ENCODE assay signal across 8 cellular contexts in genomic region chr6:33248643-33248931, GRCh38. TPM values are rescaled to one million over a fixed set of nuclear protein-coding genes. Genes with fewer than 3 reads are reported as not detected.
DNase-seq lines count a peak whose midpoint lies in the region; ATAC-seq and TF ChIP-seq lines count a peak whose summit lies in the region.

No MANE protein-coding gene starts in this region.

- peak overlapping the region; percentile 95 to 97 for H3K27ac Mint-ChIP-seq in natural killer cell

- peaks cover 22 to 37% of the 10 kb centered on the region in 2 donors for H3K4me1 Mint-ChIP-seq in natural killer cell

- peak overlapping the region; percentile 93 for H3K27ac ChIP-seq in SK-N-MC

- ATAC-seq in GM18498 (IDR thresholded peaks at IDR 0.05; ENCODE audit: unreplicated experiment) (peak; percentile 5), HG02970 (IDR thresholded peaks at IDR 0.05; ENCODE audit: low FRiP score, unreplicated experiment) (peak; percentile 8), natural killer cell (no peak)

- TF ChIP-seq CTCF in epithelial cell of esophagus (IDR thresholded peaks at IDR 0.05; ENCODE audit: insufficient read depth, low read depth, low read length, missing control alignments) (no peak), natural killer cell (IDR thresholded peaks at IDR 0.05) (no peak)

- intact Hi-C loops in natural killer cell (cut with micrococcal nuclease), result loop anchor here (1.0 kb wide), 3 partner anchors 87 to 234 kb away; no protein-coding TSS in a partner anchor

- no peaks in the 10 kb centered on the region for H3K9me3 Mint-ChIP-seq in natural killer cell

- H3K4me3 ChIP-seq in SK-N-MC, result peak overlapping the region; percentile 87
- peak overlapping the region; percentile 52 for H3K4me3 ChIP-seq in epithelial cell of esophagus (ENCODE audit: low read length)

- H3K9me3 ChIP-seq in SK-N-MC (ENCODE audit: low read depth, low read length), result no peaks in the 10 kb centered on the region

- DNase-seq in SK-N-MC (ENCODE audit: low read depth, low spot score) (peak; percentile 10), epithelial cell of esophagus (ENCODE audit: low read depth) (peak; percentile 56), natural killer cell (no peak), 8988T (no peak), A172 (ENCODE audit: low spot score) (no peak), HT-29 (ENCODE audit: low spot score) (no peak)

- H3K4me3 Mint-ChIP-seq in natural killer cell, result peak overlapping the region; percentile 90

- H3K36me3 Mint-ChIP-seq in natural killer cell, result no peaks in the 10 kb centered on the region

- H3K27me3 Mint-ChIP-seq in natural killer cell (ENCODE audit: low read depth in 2 of 2), result peaks cover 0 to 5% of the 10 kb centered on the region in 2 donors

- peak overlapping the region; percentile 83 for H3K9ac ChIP-seq in SK-N-MC (ENCODE audit: insufficient read length)

- peaks cover 5% of the 10 kb centered on the region; the same call in 1 of the 2 replicates for H3K36me3 ChIP-seq in SK-N-MC (ENCODE audit: insufficient read depth, low read length)

RNA-seq across cellular contexts. Expression of gene VPS52, which starts 23.1 kb away (rescaled TPM):
- total RNA-seq in natural killer cell, result 100 to 1,000 TPM in 1 of 3 donors, 10 to 100 TPM in 2; 98.0 to 112 (median 99.4) TPM
- 23.2 and 34.3 TPM in 2 replicates for total RNA-seq in A172 (2014; rRNA removed; shearing (Covaris generic))
- 39.4 and 48.5 TPM in 2 replicates for total RNA-seq in HT-29 (2014; rRNA removed; shearing (Covaris generic))

RNA-seq across cellular contexts. Expression of gene RPS18, which starts 23.3 kb away (rescaled TPM):
- 1,000 to 10,000 TPM; 1,182 to 1,707 (median 1,500) TPM for total RNA-seq in natural killer cell
- total RNA-seq in A172 (2014; rRNA removed; shearing (Covaris generic)), result 2,019 and 2,446 TPM in 2 replicates
- total RNA-seq in HT-29 (2014; rRNA removed; shearing (Covaris generic)), result 3,486 and 3,632 TPM in 2 replicates

RNA-seq across cellular contexts. Expression of gene B3GALT4, which starts 28.3 kb away (rescaled TPM):
- 10 to 100 TPM; 22.7 to 24.1 (median 23.1) TPM for total RNA-seq in natural killer cell
- 0.07 TPM in 2 replicates for total RNA-seq in A172 (2014; rRNA removed; shearing (Covaris generic))
- 10.6 and 14.1 TPM in 2 replicates for total RNA-seq in HT-29 (2014; rRNA removed; shearing (Covaris generic))

RNA-seq across cellular contexts. Expression of gene RING1, which starts 40.3 kb away (rescaled TPM):
- 10 to 100 TPM; 34.5 to 40.3 (median 36.5) TPM for total RNA-seq in natural killer cell
- total RNA-seq in A172 (2014; rRNA removed; shearing (Covaris generic)), result 16.2 and 19.7 TPM in 2 replicates
- 36.1 and 37.2 TPM in 2 replicates for total RNA-seq in HT-29 (2014; rRNA removed; shearing (Covaris generic))

RNA-seq across cellular contexts. Expression of gene WDR46, which starts 40.5 kb away (rescaled TPM):
- 10 to 100 TPM; 33.6 to 56.3 (median 47.0) TPM for total RNA-seq in natural killer cell
- total RNA-seq in A172 (2014; rRNA removed; shearing (Covaris generic)), result 77.9 and 95.4 TPM in 2 replicates
- 79.0 and 92.2 TPM in 2 replicates for total RNA-seq in HT-29 (2014; rRNA removed; shearing (Covaris generic))

Comparison
In these comparisons a context has a peak if more than half of its experiments do, and no peak if none do; other contexts are left out.
1. ATAC-seq: peak in GM18498 (single experiment) and HG02970 (single experiment); none in natural killer cell (0 of 3).
2. DNase-seq: peak in SK-N-MC (single experiment) and epithelial cell of esophagus (single experiment); none in natural killer cell (single experiment), 8988T (single experiment), A172 (single experiment) and HT-29 (single experiment).
3. RNA of gene B3GALT4, which starts 28.3 kb away (total RNA-seq): 22.7 to 24.1 TPM in natural killer cell and 10.6 to 14.1 TPM in HT-29; 0.07 TPM in A172; every median in the first group is over 10 times any median in the second.